13 cellular contexts compared by ENCODE assay signal in genomic region chr20:11686195-11686594, GRCh38.
A peak's percentile ranks its signal among the peaks of the same experiment; 100 is the strongest.
DNase-seq lines count a peak whose midpoint lies in the region; ATAC-seq and TF ChIP-seq lines count a peak whose summit lies in the region.
"Had no signal": no experiment of that assay in that cellular context is flagged by ENCODE, and none has a peak within 500 bp of the region (broad histone marks: within the 10 kb centered on the region; RNA-seq: fewer than 3 reads in every experiment).

No MANE protein-coding gene starts in this region.

- peak overlapping the region; percentile 55 to 91 (median 79) for H3K27ac Mint-ChIP-seq in brain

- no peak overlapping the region for H3K9ac ChIP-seq in smooth muscle cell (ENCODE audit: low read depth)

- no peaks in the 10 kb centered on the region for H3F3A ChIP-seq in smooth muscle cell (ENCODE audit: low read depth)

- H3K27ac ChIP-seq in hepatocyte (no peak overlapping the region), smooth muscle cell (ENCODE audit: low read depth) (no peak overlapping the region)
- H3K27ac ChIP-seq: C4-2B had no signal

- H3K4me2 ChIP-seq in hepatocyte (peak overlapping the region; percentile 89), smooth muscle cell (no peak overlapping the region)

- WGBS in hepatocyte (ENCODE audit: low lambda C conversion rate, missing lambda C conversion rate): 66% methylated on average over 4 of the region's 4 CpGs
- 74% methylated on average over 4 of the region's 4 CpGs for WGBS in smooth muscle cell (ENCODE audit: low lambda C conversion rate)

- DNase-seq in NCI-H1417 (lab: John Stamatoyannopoulos, UW) (peak in 2 of 3 experiments; percentile 48 to 55), NCI-H1417 treated with DMSO at 0.1 percent for 48 hours (lab: John Stamatoyannopoulos, UW) (no peak), hepatocyte (ENCODE audit: low spot score) (no peak), smooth muscle cell (lab: John Stamatoyannopoulos, UW; ENCODE audit: unreplicated experiment) (no peak), SHP77 treated with DMSO at 0.1 percent for 48 hours (lab: John Stamatoyannopoulos, UW) (no peak), putamen (ENCODE audit: low spot score) (no peak)
- DNase-seq: 8988T, DND-41, NCI-H2171 treated with DMSO at 0.1 percent for 48 hours, NCI-H524 had no signal

- no peaks in the 10 kb centered on the region for H3K9me3 Mint-ChIP-seq in brain

- peaks cover 16% of the 10 kb centered on the region for H3K27me3 Mint-ChIP-seq in brain

- H3K9me2 ChIP-seq in hepatocyte (replicated peaks; ENCODE audit: insufficient read depth): no peaks in the 10 kb centered on the region

- peak overlapping the region; percentile 95 for H2AFZ ChIP-seq in hepatocyte
- peak overlapping the region; percentile 71 for H2AFZ ChIP-seq in smooth muscle cell (ENCODE audit: low read depth)

- TF ChIP-seq CTCF in brain (conservative IDR thresholded peaks at IDR 0.05): no peak
- TF ChIP-seq CTCF in hepatocyte (IDR thresholded peaks at IDR 0.05; ENCODE audit: poor library complexity): no peak
- TF ChIP-seq CTCF in smooth muscle cell (IDR thresholded peaks at IDR 0.05; ENCODE audit: borderline replicate concordance, insufficient read depth, poor library complexity, severe bottlenecking): no peak

- H3K79me2 ChIP-seq in hepatocyte (no peaks in the 10 kb centered on the region), smooth muscle cell (ENCODE audit: low read depth) (no peaks in the 10 kb centered on the region)

- H4K20me1 ChIP-seq in hepatocyte (ENCODE audit: insufficient read depth, poor library complexity, severe bottlenecking) (no peaks in the 10 kb centered on the region), smooth muscle cell (ENCODE audit: low read depth) (no peaks in the 10 kb centered on the region)

- no peaks in the 10 kb centered on the region for H3K27me3 ChIP-seq in hepatocyte
- H3K27me3 ChIP-seq in smooth muscle cell (ENCODE audit: low read depth): no peaks in the 10 kb centered on the region

- H3K36me3 Mint-ChIP-seq in brain: no peaks in the 10 kb centered on the region

- H3K4me3 ChIP-seq in hepatocyte (no peak overlapping the region), smooth muscle cell (no peak overlapping the region)

- H3K9me3 ChIP-seq in hepatocyte (ENCODE audit: low read depth) (no peaks in the 10 kb centered on the region), smooth muscle cell (replicated peaks; ENCODE audit: low read depth) (no peaks in the 10 kb centered on the region)

- peaks cover 12% of the 10 kb centered on the region for H3K4me1 ChIP-seq in hepatocyte (ENCODE audit: insufficient read depth)
- no peaks in the 10 kb centered on the region for H3K4me1 ChIP-seq in smooth muscle cell (ENCODE audit: low read depth)

- no peak for ATAC-seq in GM18867 (IDR thresholded peaks at IDR 0.05; ENCODE audit: unreplicated experiment)

- H3K4me1 Mint-ChIP-seq in brain: peaks cover 19% of the 10 kb centered on the region

- H3K4me3 Mint-ChIP-seq in brain: peak overlapping the region in 4 of 5 experiments; percentile 79 to 85 (median 80)

- H3K36me3 ChIP-seq in hepatocyte (replicated peaks; ENCODE audit: insufficient read depth, low read depth): no peaks in the 10 kb centered on the region
- no peaks in the 10 kb centered on the region for H3K36me3 ChIP-seq in smooth muscle cell (ENCODE audit: low read depth)

Comparison
In these comparisons a context has a peak if more than half of its experiments do, and no peak if none do; other contexts are left out.
1. DNase-seq: peak in NCI-H1417 (2 of 3); none in NCI-H1417 treated with DMSO at 0.1 percent for 48 hours (single experiment), hepatocyte (single experiment), smooth muscle cell (single experiment), SHP77 treated with DMSO at 0.1 percent for 48 hours (single experiment) and putamen (single experiment).